Comparison of ENCODE assay signal across 11 cellular contexts in genomic region chr4:102439835-102440234, GRCh38.
DNase-seq lines count a peak whose midpoint lies in the region; FAIRE-seq and TF ChIP-seq lines count a peak whose summit lies in the region.
"Had no signal": no experiment of that assay in that cellular context is flagged by ENCODE, and none has a peak within 500 bp of the region (broad histone marks: within the 10 kb centered on the region; RNA-seq: fewer than 3 reads in every experiment).

No MANE protein-coding gene starts in this region.

- H4K20me1 ChIP-seq in Loucy (ENCODE audit: insufficient read depth, low read length, poor library complexity, severe bottlenecking): no peaks in the 10 kb centered on the region

- intact Hi-C loops in stomach (cut with DNase I; ENCODE audit: low total_unique reads): loop anchor here (10.0 kb wide), 2 partner anchors 565 to 655 kb away; partner anchors contain the start of gene BDH2

- TF ChIP-seq EP300 in stomach (IDR thresholded peaks at IDR 0.05): no peak

- H3K36me3 ChIP-seq in Loucy (ENCODE audit: insufficient read depth, low read length) (no peaks in the 10 kb centered on the region), mesodermal cell (ENCODE audit: control insufficient read depth, insufficient read depth, low read length) (no peaks in the 10 kb centered on the region), stomach (no peaks in the 10 kb centered on the region)

- peak; percentile 73 for DNase-seq in epithelial cell of esophagus (ENCODE audit: low read depth)
- DNase-seq in D721Med (ENCODE audit: insufficient read length, low spot score): no peak
- no peak for DNase-seq in COLO668 (lab: John Stamatoyannopoulos, UW; ENCODE audit: unreplicated experiment)
- no peak for DNase-seq in T-helper 1 cell
- DNase-seq in stomach: no peak
- DNase-seq: activated naive CD4-positive, alpha-beta T cell; NCI-H510A had no signal

- FAIRE-seq in A204.1 (lab: Jason Lieb, UNC) (peak; percentile 9), D721Med (lab: Jason Lieb, UNC) (no peak)

- no peaks in the 10 kb centered on the region for H3K27me3 ChIP-seq in Loucy (ENCODE audit: insufficient read depth, low read length, poor library complexity, severe bottlenecking)
- no peaks in the 10 kb centered on the region for H3K27me3 ChIP-seq in stomach

- H3K4me2 ChIP-seq in Loucy (ENCODE audit: low read depth, low read length, poor library complexity, severe bottlenecking): no peak overlapping the region

- H3K79me2 ChIP-seq in Loucy (ENCODE audit: insufficient read depth, low read length): no peaks in the 10 kb centered on the region

- TF ChIP-seq POLR2A in stomach (IDR thresholded peaks at IDR 0.05): no peak

- no peaks in the 10 kb centered on the region for H3F3A ChIP-seq in Loucy (ENCODE audit: low read depth)

- peak overlapping the region; percentile 82 for H3K27ac ChIP-seq in mesodermal cell (ENCODE audit: low read depth, low read length, severe bottlenecking)
- H3K27ac ChIP-seq in stomach: peak overlapping the region in 2 of 5 donors; percentile 45 to 63
- H3K27ac ChIP-seq: C4-2B had no signal

- H3K4me1 ChIP-seq in Loucy (ENCODE audit: insufficient read depth, low read length, poor library complexity, severe bottlenecking) (peaks cover 31% of the 10 kb centered on the region), mesodermal cell (ENCODE audit: control insufficient read depth, insufficient read depth, low read length, poor library complexity, severe bottlenecking) (peaks cover 11% of the 10 kb centered on the region), stomach (peaks cover 0 to 18% (median 4%) of the 10 kb centered on the region in 4 donors)

- H3K9me2 ChIP-seq in Loucy (replicated peaks; ENCODE audit: low read depth, low read length): no peaks in the 10 kb centered on the region

- 0 out of 2 replicates have a peak overlapping the region, but pooled peaks have one; percentile 49 for H2AFZ ChIP-seq in Loucy (ENCODE audit: low read length)

- no peak for TF ChIP-seq CTCF in Loucy (conservative IDR thresholded peaks at IDR 0.05; ENCODE audit: low read length)
- TF ChIP-seq CTCF in epithelial cell of esophagus (IDR thresholded peaks at IDR 0.05; ENCODE audit: insufficient read depth, low read depth, low read length, missing control alignments): no peak
- no peak for TF ChIP-seq CTCF in D721Med (IDR thresholded peaks at IDR 0.05; ENCODE audit: insufficient read depth, missing control alignments)
- TF ChIP-seq CTCF in stomach (IDR thresholded peaks at IDR 0.05): no peak

- H3K9ac ChIP-seq in Loucy (ENCODE audit: low read depth, low read length, poor library complexity, severe bottlenecking): no peak overlapping the region

- H3K9me3 ChIP-seq in Loucy (ENCODE audit: insufficient read depth, low read depth, low read length) (0 out of 2 replicates have a peak, but pooled peaks cover under 1% of the 10 kb centered on the region), mesodermal cell (ENCODE audit: control insufficient read depth, low read length) (no peaks in the 10 kb centered on the region), stomach (no peaks in the 10 kb centered on the region)

- H3K4me3 ChIP-seq in Loucy (ENCODE audit: low read length, poor library complexity, severe bottlenecking) (no peak overlapping the region), epithelial cell of esophagus (ENCODE audit: low read length) (no peak overlapping the region), mesodermal cell (ENCODE audit: extremely low read depth, insufficient read depth, low read length, poor library complexity, severe bottlenecking) (no peak overlapping the region), stomach (no peak overlapping the region)
